Comparison of ENCODE assay signal across 16 cellular contexts in the genomic region with DNA sequence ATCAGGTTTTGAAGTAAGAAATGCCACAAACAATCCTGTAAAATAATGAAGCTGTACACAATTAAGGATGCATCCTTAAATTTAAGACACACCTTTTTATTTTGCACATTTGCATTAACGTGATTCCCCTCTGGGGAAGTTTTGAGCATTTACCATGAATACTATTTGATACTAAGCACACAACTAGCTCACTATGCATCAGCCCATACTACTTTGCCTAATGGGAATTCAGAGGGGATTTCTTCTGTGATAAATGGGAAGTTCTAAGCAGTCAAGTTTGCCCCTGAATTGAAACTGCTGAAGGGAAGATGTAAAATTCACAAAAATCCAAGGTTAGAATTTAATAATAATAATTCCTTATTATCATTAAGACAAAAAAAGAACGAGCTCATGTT. TPM values are rescaled to one million over a fixed set of nuclear protein-coding genes. Genes with fewer than 3 reads are reported as not detected.
DNase-seq lines count a peak whose midpoint lies in the region; ATAC-seq, FAIRE-seq and TF ChIP-seq lines count a peak whose summit lies in the region.
"Had no signal": no experiment of that assay in that cellular context is flagged by ENCODE, and none has a peak within 500 bp of the region (broad histone marks: within the 10 kb centered on the region; RNA-seq: fewer than 3 reads in every experiment).

No MANE protein-coding gene starts in this region.

- H3K27me3 ChIP-seq in CD4-positive, alpha-beta T cell (ENCODE audit: control insufficient read depth, insufficient read depth, low read length) = no peaks in the 10 kb centered on the region
- H3K27me3 ChIP-seq in pancreas = no peaks in the 10 kb centered on the region
- no peaks in the 10 kb centered on the region for H3K27me3 ChIP-seq in tibial artery
- H3K27me3 ChIP-seq: esophagus muscularis mucosa had no signal

- H3K4me3 Mint-ChIP-seq in CD4-positive, alpha-beta T cell = no peak overlapping the region
- H3K4me3 Mint-ChIP-seq in activated naive CD8-positive, alpha-beta T cell treated with anti-CD3 and anti-CD28 coated beads for 36 hours = no peak overlapping the region
- H3K4me3 Mint-ChIP-seq: H9 had no signal

- H3K4me1 ChIP-seq in pancreas = peaks cover 0 to 3% (median 0%) of the 10 kb centered on the region in 3 donors
- H3K4me1 ChIP-seq in tibial artery = no peaks in the 10 kb centered on the region
- H3K4me1 ChIP-seq: esophagus muscularis mucosa had no signal

- DNase-seq in CD4-positive, alpha-beta T cell = no peak
- no peak for DNase-seq in activated naive CD8-positive, alpha-beta T cell treated with anti-CD3 and anti-CD28 coated beads for 36 hours
- DNase-seq in GM13976 (ENCODE audit: low spot score) (no peak), frontal cortex (ENCODE audit: low spot score in 2 of 2) (no peak), pancreas (no peak), tibial artery (no peak)
- DNase-seq: activated CD4-positive, alpha-beta T cell treated with anti-CD3 and anti-CD28 coated beads for 4 hours; activated naive CD4-positive, alpha-beta T cell treated with Interleukin-2 at 50 U/mL for 16 hours; DND-41; H9; mesenchymal stem cell; NCI-H2081; posterior cingulate gyrus had no signal

- H3K9me3 ChIP-seq in CD4-positive, alpha-beta T cell (ENCODE audit: control insufficient read depth, low read length) = no peaks in the 10 kb centered on the region
- no peaks in the 10 kb centered on the region for H3K9me3 ChIP-seq in pancreas
- H3K9me3 ChIP-seq in tibial artery = no peaks in the 10 kb centered on the region
- H3K9me3 ChIP-seq: esophagus muscularis mucosa had no signal

- H3K27me3 Mint-ChIP-seq in CD4-positive, alpha-beta T cell = no peaks in the 10 kb centered on the region
- H3K27me3 Mint-ChIP-seq in activated naive CD8-positive, alpha-beta T cell treated with anti-CD3 and anti-CD28 coated beads for 36 hours = no peaks in the 10 kb centered on the region

- 85% methylated on average over 2 of the region's 2 CpGs for WGBS in pancreas, 2 donors

- peaks cover 43% of the 10 kb centered on the region for H3K4me1 Mint-ChIP-seq in CD4-positive, alpha-beta T cell (ENCODE audit: low read depth)
- H3K4me1 Mint-ChIP-seq in activated naive CD8-positive, alpha-beta T cell treated with anti-CD3 and anti-CD28 coated beads for 36 hours = peaks cover 32% of the 10 kb centered on the region

- CTCF ChIA-PET in CD4-positive, alpha-beta T cell (lab: Charles Lee) = interaction anchor here (0.8 kb wide), 1 partner anchor 13 kb away, joined by 3 read pairs; no protein-coding TSS in a partner anchor

- H3K27ac ChIP-seq in CD4-positive, alpha-beta T cell (ENCODE audit: low read depth, low read length) = no peak overlapping the region
- H3K27ac ChIP-seq in pancreas (no peak overlapping the region), tibial artery (no peak overlapping the region)
- H3K27ac ChIP-seq: esophagus muscularis mucosa had no signal

- no peak for TF ChIP-seq CTCF in CD4-positive, alpha-beta T cell (IDR thresholded peaks at IDR 0.05)
- TF ChIP-seq CTCF in GM13976 (IDR thresholded peaks at IDR 0.05; ENCODE audit: borderline replicate concordance, control extremely low read depth, extremely low read depth, insufficient read depth, missing control alignments) (no peak), pancreas (IDR thresholded peaks at IDR 0.05) (no peak), tibial artery (IDR thresholded peaks at IDR 0.05) (no peak)

- H3K36me3 ChIP-seq in pancreas = peaks cover 0 to 5% (median 3%) of the 10 kb centered on the region in 3 donors
- H3K36me3 ChIP-seq in tibial artery = peaks cover 5 to 31% (median 31%) of the 10 kb centered on the region in 3 donors

- H3K36me3 Mint-ChIP-seq in CD4-positive, alpha-beta T cell (ENCODE audit: low read depth) = peaks cover 94% of the 10 kb centered on the region
- peaks cover 60% of the 10 kb centered on the region for H3K36me3 Mint-ChIP-seq in activated naive CD8-positive, alpha-beta T cell treated with anti-CD3 and anti-CD28 coated beads for 36 hours

- ATAC-seq in CD4-positive, alpha-beta T cell (ENCODE audit: poor library complexity) = no peak
- ATAC-seq in GM19023 (IDR thresholded peaks at IDR 0.05; ENCODE audit: unreplicated experiment) (peak; percentile 31), HG02973 (IDR thresholded peaks at IDR 0.05; ENCODE audit: unreplicated experiment) (peak; percentile 27), pancreas (no peak)

- no peaks in the 10 kb centered on the region for H3K9me3 Mint-ChIP-seq in CD4-positive, alpha-beta T cell
- H3K9me3 Mint-ChIP-seq in activated naive CD8-positive, alpha-beta T cell treated with anti-CD3 and anti-CD28 coated beads for 36 hours = no peaks in the 10 kb centered on the region
- H3K9me3 Mint-ChIP-seq: H9 had no signal

- in situ Hi-C loops in GM13976 (cut with MboI; ENCODE audit: low sequenced_read_pairs, unreplicated experiment) = no loop called here

- intact Hi-C loops in CD4-positive, alpha-beta T cell (cut with DNase I, micrococcal nuclease) = no loop called here
- intact Hi-C loops in pancreas (cut with DNase I) (no loop called here), tibial artery (cut with DNase I; ENCODE audit: low total_unique reads) (no loop called here)

- POLR2A ChIA-PET in CD4-positive, alpha-beta T cell (lab: Charles Lee) = interaction anchor here (0.9 to 1.5 kb wide), 2 partner anchors 21 to 25 kb away, joined by 3 to 5 read pairs; no protein-coding TSS in a partner anchor

- FAIRE-seq in frontal cortex (lab: Jason Lieb, UNC) (no peak), pancreas (lab: Jason Lieb, UNC) (no peak)

- peak overlapping the region; percentile 51 for H3K27ac Mint-ChIP-seq in CD4-positive, alpha-beta T cell
- H3K27ac Mint-ChIP-seq in activated naive CD8-positive, alpha-beta T cell treated with anti-CD3 and anti-CD28 coated beads for 36 hours = peak overlapping the region; percentile 63

- H3K4me3 ChIP-seq in pancreas (no peak overlapping the region), tibial artery (no peak overlapping the region)
- H3K4me3 ChIP-seq: esophagus muscularis mucosa had no signal

RNA-seq across cellular contexts. Expression of gene SINHCAF, which starts 27.4 kb away (rescaled TPM):
- total RNA-seq in CD4-positive, alpha-beta T cell = 100 to 1,000 TPM; 103 to 119 TPM
- 100 to 1,000 TPM; 159 to 160 TPM for total RNA-seq in activated naive CD8-positive, alpha-beta T cell treated with anti-CD3 and anti-CD28 coated beads for 36 hours
- 16.7 TPM for total RNA-seq in frontal cortex
- 10 to 100 TPM; 16.5 to 43.1 (median 27.0) TPM for total RNA-seq in pancreas
- polyA plus RNA-seq in pancreas = 10 to 100 TPM in 1 of 2 donors, 1 to 10 TPM in 1; 9.0 to 22.7 TPM

Comparison
In these comparisons a context has a peak if more than half of its experiments do, and no peak if none do; other contexts are left out.
1. ATAC-seq: peak in GM19023 (single experiment) and HG02973 (single experiment); none in CD4-positive, alpha-beta T cell (single experiment) and pancreas (0 of 4).